1 cellular context compared by ENCODE assay signal in genomic region chr18:10055125-10055750, GRCh38.
TF ChIP-seq lines count a peak whose summit lies in the region.

No MANE protein-coding gene starts in this region.

TF ChIP-seq in WTC11, 78 proteins besides CTCF, POLR2A, EP300 and RAD21 (continued from another document):
- TF ChIP-seq IRF1 (CRISPR knock-in tag; IDR thresholded peaks at IDR 0.05) (no peak), SMAD3 (CRISPR knock-in tag; IDR thresholded peaks at IDR 0.05; ENCODE audit: borderline replicate concordance) (no peak), ZNF396 (CRISPR knock-in tag; IDR thresholded peaks at IDR 0.05; ENCODE audit: borderline replicate concordance) (no peak), ZNF263 (CRISPR knock-in tag; IDR thresholded peaks at IDR 0.05; ENCODE audit: low read depth) (no peak)
- TF ChIP-seq, protein P1, sequence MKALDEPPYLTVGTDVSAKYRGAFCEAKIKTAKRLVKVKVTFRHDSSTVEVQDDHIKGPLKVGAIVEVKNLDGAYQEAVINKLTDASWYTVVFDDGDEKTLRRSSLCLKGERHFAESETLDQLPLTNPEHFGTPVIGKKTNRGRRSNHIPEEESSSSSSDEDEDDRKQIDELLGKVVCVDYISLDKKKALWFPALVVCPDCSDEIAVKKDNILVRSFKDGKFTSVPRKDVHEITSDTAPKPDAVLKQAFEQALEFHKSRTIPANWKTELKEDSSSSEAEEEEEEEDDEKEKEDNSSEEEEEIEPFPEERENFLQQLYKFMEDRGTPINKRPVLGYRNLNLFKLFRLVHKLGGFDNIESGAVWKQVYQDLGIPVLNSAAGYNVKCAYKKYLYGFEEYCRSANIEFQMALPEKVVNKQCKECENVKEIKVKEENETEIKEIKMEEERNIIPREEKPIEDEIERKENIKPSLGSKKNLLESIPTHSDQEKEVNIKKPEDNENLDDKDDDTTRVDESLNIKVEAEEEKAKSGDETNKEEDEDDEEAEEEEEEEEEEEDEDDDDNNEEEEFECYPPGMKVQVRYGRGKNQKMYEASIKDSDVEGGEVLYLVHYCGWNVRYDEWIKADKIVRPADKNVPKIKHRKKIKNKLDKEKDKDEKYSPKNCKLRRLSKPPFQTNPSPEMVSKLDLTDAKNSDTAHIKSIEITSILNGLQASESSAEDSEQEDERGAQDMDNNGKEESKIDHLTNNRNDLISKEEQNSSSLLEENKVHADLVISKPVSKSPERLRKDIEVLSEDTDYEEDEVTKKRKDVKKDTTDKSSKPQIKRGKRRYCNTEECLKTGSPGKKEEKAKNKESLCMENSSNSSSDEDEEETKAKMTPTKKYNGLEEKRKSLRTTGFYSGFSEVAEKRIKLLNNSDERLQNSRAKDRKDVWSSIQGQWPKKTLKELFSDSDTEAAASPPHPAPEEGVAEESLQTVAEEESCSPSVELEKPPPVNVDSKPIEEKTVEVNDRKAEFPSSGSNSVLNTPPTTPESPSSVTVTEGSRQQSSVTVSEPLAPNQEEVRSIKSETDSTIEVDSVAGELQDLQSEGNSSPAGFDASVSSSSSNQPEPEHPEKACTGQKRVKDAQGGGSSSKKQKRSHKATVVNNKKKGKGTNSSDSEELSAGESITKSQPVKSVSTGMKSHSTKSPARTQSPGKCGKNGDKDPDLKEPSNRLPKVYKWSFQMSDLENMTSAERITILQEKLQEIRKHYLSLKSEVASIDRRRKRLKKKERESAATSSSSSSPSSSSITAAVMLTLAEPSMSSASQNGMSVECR (CRISPR knock-in tag; IDR thresholded peaks at IDR 0.05; ENCODE audit: borderline replicate concordance) = no peak
- TF ChIP-seq, protein P2, sequence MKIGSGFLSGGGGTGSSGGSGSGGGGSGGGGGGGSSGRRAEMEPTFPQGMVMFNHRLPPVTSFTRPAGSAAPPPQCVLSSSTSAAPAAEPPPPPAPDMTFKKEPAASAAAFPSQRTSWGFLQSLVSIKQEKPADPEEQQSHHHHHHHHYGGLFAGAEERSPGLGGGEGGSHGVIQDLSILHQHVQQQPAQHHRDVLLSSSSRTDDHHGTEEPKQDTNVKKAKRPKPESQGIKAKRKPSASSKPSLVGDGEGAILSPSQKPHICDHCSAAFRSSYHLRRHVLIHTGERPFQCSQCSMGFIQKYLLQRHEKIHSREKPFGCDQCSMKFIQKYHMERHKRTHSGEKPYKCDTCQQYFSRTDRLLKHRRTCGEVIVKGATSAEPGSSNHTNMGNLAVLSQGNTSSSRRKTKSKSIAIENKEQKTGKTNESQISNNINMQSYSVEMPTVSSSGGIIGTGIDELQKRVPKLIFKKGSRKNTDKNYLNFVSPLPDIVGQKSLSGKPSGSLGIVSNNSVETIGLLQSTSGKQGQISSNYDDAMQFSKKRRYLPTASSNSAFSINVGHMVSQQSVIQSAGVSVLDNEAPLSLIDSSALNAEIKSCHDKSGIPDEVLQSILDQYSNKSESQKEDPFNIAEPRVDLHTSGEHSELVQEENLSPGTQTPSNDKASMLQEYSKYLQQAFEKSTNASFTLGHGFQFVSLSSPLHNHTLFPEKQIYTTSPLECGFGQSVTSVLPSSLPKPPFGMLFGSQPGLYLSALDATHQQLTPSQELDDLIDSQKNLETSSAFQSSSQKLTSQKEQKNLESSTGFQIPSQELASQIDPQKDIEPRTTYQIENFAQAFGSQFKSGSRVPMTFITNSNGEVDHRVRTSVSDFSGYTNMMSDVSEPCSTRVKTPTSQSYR (CRISPR knock-in tag; IDR thresholded peaks at IDR 0.05) = no peak
